In genomic region chr1:11521605-11522399, GRCh38 we compare ENCODE assay signal across 16 cellular contexts. TPM values are rescaled to one million over a fixed set of nuclear protein-coding genes. Genes with fewer than 3 reads are reported as not detected.
DNase-seq lines count a peak whose midpoint lies in the region; ATAC-seq, FAIRE-seq and TF ChIP-seq lines count a peak whose summit lies in the region.
"Had no signal": no experiment of that assay in that cellular context is flagged by ENCODE, and none has a peak within 500 bp of the region (broad histone marks: within the 10 kb centered on the region; RNA-seq: fewer than 3 reads in every experiment).

No MANE protein-coding gene starts in this region.

- H3K9me3 Mint-ChIP-seq in T-helper 1 cell treated with Interleukin-12 subunit alpha and Interleukin-12 subunit beta and Interleukin-4 antibody, amounts not matched to agents 30 μg/mL and 1 μg/mL, for 36 hours = no peaks in the 10 kb centered on the region
- peaks cover 0 to 2% (median 0%) of the 10 kb centered on the region in 7 donors for H3K9me3 Mint-ChIP-seq in CD14-positive monocyte
- H3K9me3 Mint-ChIP-seq in nephron progenitor cell = no peaks in the 10 kb centered on the region

- ATAC-seq in K562 (no peak), gastrocnemius medialis (no peak)

- no peak for TF ChIP-seq RAD21 in K562 (CRISPR knock-in tag; conservative IDR thresholded peaks at IDR 0.05 in 1 of 2, IDR thresholded peaks at IDR 0.05 in 1 of 2)

- H3K27me3 ChIP-seq in K562 (ENCODE audit: control insufficient read depth in 2 of 2, insufficient read depth in 2 of 2, low read length in 2 of 2) = peaks cover 6 to 46% of the 10 kb centered on the region in 2 experiments; a peak in 4 of 5 replicates
- no peaks in the 10 kb centered on the region for H3K27me3 ChIP-seq in gastrocnemius medialis
- H3K27me3 ChIP-seq: BLaER1 treated with 17β-estradiol and CSF1 and Interleukin-3, amounts not matched to agents 10 nM and 100 nM had no signal

- intact Hi-C loops in CD14-positive monocyte (cut with micrococcal nuclease) (loop anchor here in 1 of 2 donors (2.0 kb wide), 1 partner anchor 65 kb away; no protein-coding TSS in a partner anchor), K562 (cut with micrococcal nuclease) (no loop called here), gastrocnemius medialis (cut with DNase I; ENCODE audit: low total_unique reads) (no loop called here)

- no peak overlapping the region for H3K9ac ChIP-seq in K562 (ENCODE audit: insufficient read depth in 1 of 2, low read depth in 2 of 2, low read length in 2 of 2)

- in situ Hi-C loops in K562 (cut with MboI) (no loop called here), gastrocnemius medialis (cut with MboI; ENCODE audit: low sequenced_read_pairs in 4 of 4) (no loop called here)

- 0 out of 5 replicates have a peak, but pooled peaks cover 0 to 3% of the 10 kb centered on the region in 2 experiments for H3K4me1 ChIP-seq in K562 (replicated peaks in 1 of 2; ENCODE audit: control insufficient read depth in 2 of 2, insufficient read depth in 2 of 2, low read length in 2 of 2)
- H3K4me1 ChIP-seq in gastrocnemius medialis = no peaks in the 10 kb centered on the region

- TF ChIP-seq POLR2A in K562 (conservative IDR thresholded peaks at IDR 0.05) (no peak), gastrocnemius medialis (IDR thresholded peaks at IDR 0.05) (no peak)

- no peak for TF ChIP-seq EP300 in K562 (IDR thresholded peaks at IDR 0.05; ENCODE audit: low read length)

- H3K36me3 Mint-ChIP-seq in T-helper 1 cell treated with Interleukin-12 subunit alpha and Interleukin-12 subunit beta and Interleukin-4 antibody, amounts not matched to agents 30 μg/mL and 1 μg/mL, for 36 hours (ENCODE audit: low read depth) = no peaks in the 10 kb centered on the region
- H3K36me3 Mint-ChIP-seq in CD14-positive monocyte (no peaks in the 10 kb centered on the region), nephron progenitor cell (ENCODE audit: low read depth) (no peaks in the 10 kb centered on the region)

- TF ChIP-seq CTCF in CD14-positive monocyte (IDR thresholded peaks at IDR 0.05) = no peak
- no peak for TF ChIP-seq CTCF in K562 (IDR thresholded peaks at IDR 0.05 in 2 of 3, conservative IDR thresholded peaks at IDR 0.05 in 1 of 3; ENCODE audit: insufficient read depth in 2 of 3, low read depth in 1 of 3, low read length in 3 of 3)
- no peak for TF ChIP-seq CTCF in nephron progenitor cell (IDR thresholded peaks at IDR 0.05)
- no peak for TF ChIP-seq CTCF in gastrocnemius medialis (IDR thresholded peaks at IDR 0.05 in 4 of 5, conservative IDR thresholded peaks at IDR 0.05 in 1 of 5)

- no peak for FAIRE-seq in K562 (lab: Jason Lieb, UNC)
- no peak for FAIRE-seq in frontal cortex (lab: Jason Lieb, UNC)

- no peak overlapping the region for H2AFZ ChIP-seq in K562 (ENCODE audit: low read depth, low read length)

- CTCF ChIA-PET in K562 (lab: Yijun Ruan, JAX; ENCODE audit: low intra/inter-chr PET ratio) = no interaction called here

- H3K9me1 ChIP-seq in K562 (ENCODE audit: control insufficient read depth, insufficient read depth, low read length) = no peaks in the 10 kb centered on the region

- peak overlapping the region; percentile 42 for H3K27ac Mint-ChIP-seq in T-helper 1 cell treated with Interleukin-12 subunit alpha and Interleukin-12 subunit beta and Interleukin-4 antibody, amounts not matched to agents 30 μg/mL and 1 μg/mL, for 36 hours
- H3K27ac Mint-ChIP-seq in CD14-positive monocyte = peak overlapping the region in 1 of 7 donors; percentile 5
- H3K27ac Mint-ChIP-seq in nephron progenitor cell = peak overlapping the region; percentile 77

- H4K20me1 ChIP-seq in K562 (replicated peaks; ENCODE audit: control insufficient read depth, insufficient read depth, low read length) = peaks cover 5% of the 10 kb centered on the region

- no peaks in the 10 kb centered on the region for H3K9me3 ChIP-seq in K562 (replicated peaks; ENCODE audit: control insufficient read depth, insufficient read depth, low read depth, low read length)
- H3K9me3 ChIP-seq in gastrocnemius medialis = no peaks in the 10 kb centered on the region
- H3K9me3 ChIP-seq: BLaER1 treated with 17β-estradiol and CSF1 and Interleukin-3, amounts not matched to agents 10 nM and 100 nM had no signal

- H3K79me2 ChIP-seq in K562 (ENCODE audit: control insufficient read depth, insufficient read depth, low read length) = no peaks in the 10 kb centered on the region

- H3K36me3 ChIP-seq in K562 (ENCODE audit: control insufficient read depth, insufficient read depth, low read length) = no peaks in the 10 kb centered on the region
- no peaks in the 10 kb centered on the region for H3K36me3 ChIP-seq in gastrocnemius medialis
- H3K36me3 ChIP-seq: BLaER1 treated with 17β-estradiol and CSF1 and Interleukin-3, amounts not matched to agents 10 nM and 100 nM had no signal

- H3K4me3 ChIP-seq in K562 = no peak overlapping the region
- no peak overlapping the region for H3K4me3 ChIP-seq in gastrocnemius medialis
- H3K4me3 ChIP-seq: BLaER1 treated with 17β-estradiol and CSF1 and Interleukin-3, amounts not matched to agents 10 nM and 100 nM had no signal

- no peak overlapping the region for H3K4me2 ChIP-seq in K562 (ENCODE audit: insufficient read depth, low read length)

- BruUV-seq in K562 (replicated peaks; lab: Mats Ljungman, UMichigan) = no TSS peak

- no peak overlapping the region for H3K27ac ChIP-seq in K562 (ENCODE audit: extremely low read depth, low read depth, low read length)
- no peak overlapping the region for H3K27ac ChIP-seq in gastrocnemius medialis
- H3K27ac ChIP-seq: 22Rv1 had no signal

- H3K27me3 Mint-ChIP-seq in T-helper 1 cell treated with Interleukin-12 subunit alpha and Interleukin-12 subunit beta and Interleukin-4 antibody, amounts not matched to agents 30 μg/mL and 1 μg/mL, for 36 hours (ENCODE audit: low read depth) = no peaks in the 10 kb centered on the region
- H3K27me3 Mint-ChIP-seq in CD14-positive monocyte (ENCODE audit: low read depth in 3 of 3) (peaks cover 0 to 4% (median 1%) of the 10 kb centered on the region in 3 donors), nephron progenitor cell (ENCODE audit: low read depth, poor library complexity) (peaks cover 2% of the 10 kb centered on the region)

- DNase-seq in T-helper 1 cell (no peak), CD14-positive monocyte (ENCODE audit: low spot score) (peak; percentile 19), K562 (ENCODE audit: extremely low read depth in 1 of 4, low spot score in 3 of 4) (no peak), nephron progenitor cell (no peak), gastrocnemius medialis (no peak), NCI-H446 treated with DMSO at 0.1 percent for 48 hours (lab: John Stamatoyannopoulos, UW) (no peak), frontal cortex (ENCODE audit: low spot score in 2 of 2) (no peak)
- DNase-seq: NCI-H146; NCI-H2227 treated with DMSO at 0.1 percent for 48 hours; NCI-H526; NK-92 treated with Interleukin-12 subunit alpha and Interleukin-12 subunit beta, amount 100 ng/mL, for 24 hours; OCI-M1; RPMI8226 had no signal

- POLR2A ChIA-PET in K562 (lab: Yijun Ruan, JAX) = interaction anchor here (0.7 kb wide), 1 partner anchor 1045 kb away, joined by 3 read pairs; no protein-coding TSS in a partner anchor

- no peaks in the 10 kb centered on the region for H3K4me1 Mint-ChIP-seq in T-helper 1 cell treated with Interleukin-12 subunit alpha and Interleukin-12 subunit beta and Interleukin-4 antibody, amounts not matched to agents 30 μg/mL and 1 μg/mL, for 36 hours (ENCODE audit: low read depth)
- no peaks in the 10 kb centered on the region for H3K4me1 Mint-ChIP-seq in CD14-positive monocyte
- H3K4me1 Mint-ChIP-seq in nephron progenitor cell = peaks cover 4% of the 10 kb centered on the region

- WGBS in K562 (ENCODE audit: insufficient coverage, low coverage, missing lambda C conversion rate) = under 1% methylated on average over 12 of the region's 12 CpGs

- H3K4me3 Mint-ChIP-seq in T-helper 1 cell treated with Interleukin-12 subunit alpha and Interleukin-12 subunit beta and Interleukin-4 antibody, amounts not matched to agents 30 μg/mL and 1 μg/mL, for 36 hours = no peak overlapping the region
- H3K4me3 Mint-ChIP-seq in CD14-positive monocyte = no peak overlapping the region
- H3K4me3 Mint-ChIP-seq in nephron progenitor cell = no peak overlapping the region

TF ChIP-seq in K562, 482 proteins besides CTCF, POLR2A, EP300 and RAD21 (continues in another document):
- 0 out of 2 replicates have a peak, but pooled peaks have one; percentile 8 for TF ChIP-seq USF1 (CRISPR knock-in tag; IDR thresholded peaks at IDR 0.05)
- no peak for TF ChIP-seq MAX (CRISPR knock-in tag; IDR thresholded peaks at IDR 0.05)
- no peak for TF ChIP-seq ZNF507 (tag; conservative IDR thresholded peaks at IDR 0.05)

RNA-seq across cellular contexts. Expression of gene DISP3, which starts 42.8 kb away (rescaled TPM):
- not detected for polyA plus RNA-seq in CD14-positive monocyte
- total RNA-seq in K562 (2011; cell fraction: chromatin; rRNA removed; ENCODE audit: low replicate concordance) = not detected in 2 replicates
- 0.13 and 0.17 TPM in 2 replicates for total RNA-seq in K562 (2011; cell fraction: nucleolus; rRNA removed)
- 0.22 TPM in 1 of 2 replicates, not detected in the other for total RNA-seq in K562 (2011; cell fraction: nucleoplasm; rRNA removed)
- 0.04 and 0.14 TPM in 2 replicates for total RNA-seq in K562 (2014; rRNA removed)
- total RNA-seq in K562 (2014; rRNA removed; fragmentation: Illumina TruSeq; extraction: Trizol) = not detected in 2 replicates
- total RNA-seq in K562 (2015; rRNA removed; fragmentation: Illumina TruSeq; extraction: Trizol) = not detected in 2 replicates
- 0.16 TPM in 1 of 2 replicates, not detected in the other for total RNA-seq in K562 (2021)
- 0.12 TPM in 1 of 2 replicates, not detected in the other for polyA plus RNA-seq in K562 (2011; rRNA removed)
- polyA plus RNA-seq in K562 (2011; cell fraction: cytosol; rRNA removed) = 0.04 TPM in 1 of 2 replicates, not detected in the other
- polyA plus RNA-seq in K562 (2011; cell fraction: nucleus; rRNA removed) = 0.06 and 0.13 TPM in 2 replicates
- 0.07 TPM in 1 of 2 replicates, not detected in the other for polyA plus RNA-seq in K562 (2012)
- polyA plus RNA-seq in K562 (2014; fragmentation: Illumina TruSeq; extraction: Trizol) = 0.19 TPM in 1 of 2 replicates, not detected in the other
- polyA plus RNA-seq in K562 (2014; fragmentation: Nextera tagmentation; extraction: Ambion mirVana) = not detected
- polyA plus RNA-seq in K562 (2014; rRNA removed) = 0.03 TPM in 1 of 2 replicates, not detected in the other
- not detected in 2 replicates for polyA minus RNA-seq in K562 (2011; rRNA and poly(A)+ RNA removed)
- not detected in 2 replicates for polyA minus RNA-seq in K562 (2011; cell fraction: cytosol; rRNA and poly(A)+ RNA removed)
- polyA minus RNA-seq in K562 (2011; cell fraction: nucleus; rRNA and poly(A)+ RNA removed) = not detected in 2 replicates
- total RNA-seq in gastrocnemius medialis = not detected
- total RNA-seq in frontal cortex = 12.2 TPM

Comparison
In these comparisons a context has a peak if more than half of its experiments do, and no peak if none do; other contexts are left out.
1. RNA of gene DISP3, which starts 42.8 kb away (total RNA-seq): 12.2 TPM in frontal cortex (single experiment); 0.04 to 0.22 TPM in K562 and not detected in gastrocnemius medialis; every median in the first group is over 10 times any median in the second.